In genomic region chr5:26024774-26025173, GRCh38 we compare ENCODE assay signal across 16 cellular contexts.
DNase-seq lines count a peak whose midpoint lies in the region; FAIRE-seq and TF ChIP-seq lines count a peak whose summit lies in the region.
"Had no signal": no experiment of that assay in that cellular context is flagged by ENCODE, and none has a peak within 500 bp of the region (broad histone marks: within the 10 kb centered on the region; RNA-seq: fewer than 3 reads in every experiment).

No MANE protein-coding gene starts in this region.

- no peak overlapping the region for H3K27ac ChIP-seq in VCaP
- no peak overlapping the region for H3K27ac ChIP-seq in mesendoderm (ENCODE audit: low read depth, low read length)
- H3K27ac ChIP-seq: SK-N-MC, uterus had no signal

- H3K9ac ChIP-seq in mesendoderm (ENCODE audit: low read length): no peak overlapping the region

- H2BK5ac ChIP-seq in mesendoderm (ENCODE audit: low read length): no peak overlapping the region

- no peak overlapping the region for H2BK120ac ChIP-seq in mesendoderm (ENCODE audit: low read depth, low read length)

- TF ChIP-seq CTCF in VCaP (conservative IDR thresholded peaks at IDR 0.05) (peak; percentile 35), D721Med (IDR thresholded peaks at IDR 0.05; ENCODE audit: insufficient read depth, missing control alignments) (no peak)

- no CpG with 5 or more reads among the region's 1 CpG for WGBS in mesendoderm (ENCODE audit: extremely low coverage, insufficient coverage, low lambda C conversion rate)

- no peak overlapping the region for H4K5ac ChIP-seq in mesendoderm (ENCODE audit: low read length)

- peak; percentile 52 for DNase-seq in DMS53 (lab: John Stamatoyannopoulos, UW)
- no peak for DNase-seq in DMS53 treated with DMSO at 0.1 percent for 48 hours (lab: John Stamatoyannopoulos, UW; ENCODE audit: unreplicated experiment)
- DNase-seq in LoVo (ENCODE audit: low spot score): peak; percentile 5
- DNase-seq in mesendoderm: peak; percentile 42
- DNase-seq in NCI-H510A (lab: John Stamatoyannopoulos, UW): no peak
- no peak for DNase-seq in D721Med (ENCODE audit: insufficient read length, low spot score)
- no peak for DNase-seq in T1000 (lab: John Stamatoyannopoulos, UW)
- DNase-seq: activated naive CD4-positive, alpha-beta T cell; GOT3; immature natural killer cell; NCI-H1930; nucleus accumbens; uterus had no signal

- H3K36me3 ChIP-seq in mesendoderm (ENCODE audit: control insufficient read depth, insufficient read depth, low read length): no peaks in the 10 kb centered on the region
- H3K36me3 ChIP-seq: uterus had no signal

- no peak overlapping the region for H2BK15ac ChIP-seq in mesendoderm (replicated peaks; ENCODE audit: low read depth)

- FAIRE-seq in D721Med (lab: Jason Lieb, UNC): no peak
- FAIRE-seq: K562 had no signal

- no peak overlapping the region for H2AK5ac ChIP-seq in mesendoderm (ENCODE audit: low read length)

- no peak overlapping the region for H3K18ac ChIP-seq in mesendoderm (ENCODE audit: low read length)

- H3K4me3 ChIP-seq in mesendoderm (ENCODE audit: low read length): no peak overlapping the region
- H3K4me3 ChIP-seq: K562, SK-N-MC, uterus had no signal

- H3K23ac ChIP-seq in mesendoderm (ENCODE audit: low read length): no peak overlapping the region

- H3K27me3 ChIP-seq in mesendoderm (ENCODE audit: insufficient read depth, low read length, poor library complexity): no peaks in the 10 kb centered on the region
- H3K27me3 ChIP-seq: uterus had no signal

- H3K79me2 ChIP-seq in mesendoderm (ENCODE audit: control insufficient read depth, insufficient read depth, low read length): no peaks in the 10 kb centered on the region

- no peaks in the 10 kb centered on the region for H3K4me1 ChIP-seq in mesendoderm (ENCODE audit: control insufficient read depth, low read depth, low read length)
- H3K4me1 ChIP-seq: uterus had no signal

- no peak overlapping the region for H4K8ac ChIP-seq in mesendoderm (ENCODE audit: low read depth, low read length)

- no peaks in the 10 kb centered on the region for H3K79me1 ChIP-seq in mesendoderm (ENCODE audit: low read length)

- H3K4ac ChIP-seq in mesendoderm (ENCODE audit: low read depth, low read length): no peak overlapping the region

- H3K56ac ChIP-seq in mesendoderm (ENCODE audit: low read length): no peak overlapping the region

- no peak overlapping the region for H3K4me2 ChIP-seq in mesendoderm (ENCODE audit: low read length)

Comparison
In these comparisons a context has a peak if more than half of its experiments do, and no peak if none do; other contexts are left out.
1. DNase-seq: peak in DMS53 (single experiment), LoVo (single experiment) and mesendoderm (single experiment); none in DMS53 treated with DMSO at 0.1 percent for 48 hours (single experiment), NCI-H510A (single experiment), D721Med (single experiment) and T1000 (single experiment).